In the genomic region with DNA sequence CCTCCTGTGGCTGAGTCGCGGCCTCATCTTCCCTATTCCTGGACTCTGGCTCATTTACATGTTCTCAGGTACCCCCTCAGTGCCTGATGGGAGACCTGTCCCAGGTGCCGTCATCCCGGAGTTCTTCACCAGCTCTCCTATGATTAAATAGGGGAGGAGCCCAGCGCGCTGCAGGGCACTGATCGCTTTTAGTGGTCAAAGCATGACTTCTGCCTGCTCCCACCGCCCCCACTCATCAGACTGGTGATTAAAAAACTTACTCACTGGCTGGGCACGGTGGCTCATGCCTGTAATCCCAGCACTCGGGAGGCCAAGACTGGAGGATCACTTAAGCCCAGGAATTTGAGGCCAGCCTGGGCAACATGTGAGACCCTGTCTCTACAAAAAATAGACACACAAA, we compare ENCODE assay signal across 7 cellular contexts.
"Had no signal": no experiment of that assay in that cellular context is flagged by ENCODE, and none has a peak within 500 bp of the region (broad histone marks: within the 10 kb centered on the region; RNA-seq: fewer than 3 reads in every experiment).

No MANE protein-coding gene starts in this region.

- H3K36me3 ChIP-seq: HAP-1 had no signal

- H3K4me3 ChIP-seq: GM23248, HAP-1 had no signal

- H3K9me3 ChIP-seq: HAP-1 had no signal

- H3K27ac ChIP-seq: GM23248 had no signal

- ATAC-seq: HCT116 had no signal

- DNase-seq: GM23248, GOT3, H7, HFFc6, IMR-90 had no signal

- H3K4me1 ChIP-seq: HAP-1 had no signal
